8 cellular contexts compared by ENCODE assay signal in the genomic region with DNA sequence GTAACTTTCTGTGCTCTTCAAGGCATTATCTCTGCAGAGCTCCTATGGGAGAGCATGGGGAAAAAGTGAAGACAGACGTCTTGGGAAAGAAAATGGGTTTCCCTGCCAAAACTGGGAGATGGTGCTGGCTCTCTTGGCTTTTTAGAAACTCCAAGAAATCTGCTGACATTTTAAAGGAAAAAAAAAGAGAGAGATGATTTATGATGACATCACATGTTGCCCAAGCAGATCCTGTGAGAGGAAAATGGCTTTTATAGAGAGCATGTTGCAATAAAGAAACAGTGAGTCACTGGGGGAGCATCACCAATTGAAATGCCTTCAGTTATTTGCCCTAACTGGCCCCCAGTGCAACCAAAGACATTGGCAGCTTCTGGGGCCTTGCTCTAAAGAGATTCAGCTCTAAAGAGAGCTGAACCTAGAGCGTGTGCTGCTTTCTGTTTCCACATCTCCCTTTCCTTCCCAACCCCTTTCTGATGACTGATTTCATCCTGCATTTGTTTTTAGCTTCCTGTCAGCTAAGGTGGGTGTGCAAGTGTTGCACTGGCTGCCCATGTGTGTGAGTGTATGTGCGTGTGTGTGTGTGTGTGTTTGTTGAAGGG. TPM values are rescaled to one million over a fixed set of nuclear protein-coding genes. Genes with fewer than 3 reads are reported as not detected.
DNase-seq lines count a peak whose midpoint lies in the region; ATAC-seq and TF ChIP-seq lines count a peak whose summit lies in the region.

No MANE protein-coding gene starts in this region.

- H3K27ac ChIP-seq in RWPE2 (ENCODE audit: poor library complexity, severe bottlenecking) (peak overlapping the region; percentile 66), sigmoid colon (peak overlapping the region; percentile 43 to 62 (median 54))

- ATAC-seq in RWPE2 (ENCODE audit: low read depth) (peak; percentile 84), HG03196 (IDR thresholded peaks at IDR 0.05; ENCODE audit: unreplicated experiment) (no peak), HG03039 (IDR thresholded peaks at IDR 0.05; ENCODE audit: unreplicated experiment) (no peak), GM18858 (IDR thresholded peaks at IDR 0.05; ENCODE audit: unreplicated experiment) (no peak)

- H3K36me3 ChIP-seq in RWPE2 (ENCODE audit: low read depth) (no peaks in the 10 kb centered on the region), sigmoid colon (no peaks in the 10 kb centered on the region)

- TF ChIP-seq POLR2A in sigmoid colon (IDR thresholded peaks at IDR 0.05): no peak

- H3K4me3 ChIP-seq in RWPE2 (ENCODE audit: severe bottlenecking): no peak overlapping the region
- H3K4me3 ChIP-seq in fibroblast of pulmonary artery (replicated peaks; ENCODE audit: low read depth, low read length): no peak overlapping the region
- H3K4me3 ChIP-seq in sigmoid colon: no peak overlapping the region

- H3K27me3 ChIP-seq in RWPE2 (ENCODE audit: insufficient read depth, poor library complexity, severe bottlenecking) (no peaks in the 10 kb centered on the region), sigmoid colon (no peaks in the 10 kb centered on the region)

- intact Hi-C loops in sigmoid colon (cut with DNase I): loop anchor here (2.0 kb wide), 1 partner anchor 40 kb away; no protein-coding TSS in a partner anchor

- no peaks in the 10 kb centered on the region for H3K9me3 ChIP-seq in RWPE2 (ENCODE audit: severe bottlenecking)
- H3K9me3 ChIP-seq in sigmoid colon: no peaks in the 10 kb centered on the region

- TF ChIP-seq CTCF in RWPE2 (IDR thresholded peaks at IDR 0.05; ENCODE audit: poor library complexity, severe bottlenecking) (no peak), fibroblast of pulmonary artery (IDR thresholded peaks at IDR 0.05; ENCODE audit: low read length, missing control alignments) (no peak), sigmoid colon (IDR thresholded peaks at IDR 0.05) (no peak)

- WGBS in sigmoid colon, 2 donors: 53 to 79% methylated on average over 3 of the region's 3 CpGs

- DNase-seq in GM04503 (ENCODE audit: low read depth) (peak; percentile 78), RWPE2 (ENCODE audit: low spot score) (no peak), fibroblast of pulmonary artery (ENCODE audit: low read depth) (peak; percentile 97), sigmoid colon (peak; percentile 85), COR-L47 (lab: John Stamatoyannopoulos, UW) (no peak)

- TF ChIP-seq EP300 in sigmoid colon (IDR thresholded peaks at IDR 0.05): peak in 3 of 4 donors; percentile 32 to 72 (median 68)

- peaks cover 22% of the 10 kb centered on the region for H3K4me1 ChIP-seq in RWPE2 (ENCODE audit: insufficient read depth, poor library complexity, severe bottlenecking)
- peaks cover 0 to 56% (median 44%) of the 10 kb centered on the region in 4 donors for H3K4me1 ChIP-seq in sigmoid colon

RNA-seq across cellular contexts. Expression of a gene that starts 37.7 kb away (rescaled TPM):
- 10 to 100 TPM in 3 of 4 donors, 1 to 10 TPM in 1; 5.7 to 22.2 (median 13.7) TPM for total RNA-seq in sigmoid colon
- polyA plus RNA-seq in sigmoid colon: 1 to 10 TPM; 2.8 to 9.0 (median 4.2) TPM

Comparison
In these comparisons a context has a peak if more than half of its experiments do, and no peak if none do; other contexts are left out.
1. DNase-seq: peak in GM04503 (single experiment), fibroblast of pulmonary artery (single experiment) and sigmoid colon (single experiment); none in RWPE2 (single experiment) and COR-L47 (single experiment).